In genomic region chr1:67551375-67551774, GRCh38 we compare ENCODE assay signal across 16 cellular contexts.
DNase-seq lines count a peak whose midpoint lies in the region; ATAC-seq and TF ChIP-seq lines count a peak whose summit lies in the region.
"Had no signal": no experiment of that assay in that cellular context is flagged by ENCODE, and none has a peak within 500 bp of the region (broad histone marks: within the 10 kb centered on the region; RNA-seq: fewer than 3 reads in every experiment).

No MANE protein-coding gene starts in this region.

- H3K27ac Mint-ChIP-seq in mesothelial cell of epicardium = no peak overlapping the region
- H3K27ac Mint-ChIP-seq: CD8-positive, alpha-beta memory T cell; H9 had no signal

- H3K4me3 ChIP-seq in esophagus (ENCODE audit: low read depth in 1 of 2, low read length in 2 of 2) = no peak overlapping the region
- H3K4me3 ChIP-seq: BLaER1 had no signal

- no peaks in the 10 kb centered on the region for H3K36me3 ChIP-seq in esophagus (ENCODE audit: control insufficient read depth in 2 of 2, insufficient read depth in 2 of 2, low read length in 1 of 2)
- H3K36me3 ChIP-seq: BLaER1 had no signal

- peaks cover 0 to 5% of the 10 kb centered on the region in 2 donors for H3K4me1 ChIP-seq in esophagus (ENCODE audit: control insufficient read depth in 2 of 2, insufficient read depth in 2 of 2, low read length in 1 of 2)

- H3K36me3 Mint-ChIP-seq in mesothelial cell of epicardium = no peaks in the 10 kb centered on the region
- H3K36me3 Mint-ChIP-seq: CD8-positive, alpha-beta memory T cell had no signal

- H3K4me3 Mint-ChIP-seq in mesothelial cell of epicardium = no peak overlapping the region
- H3K4me3 Mint-ChIP-seq: CD8-positive, alpha-beta memory T cell; H9 had no signal

- H3K27me3 Mint-ChIP-seq in mesothelial cell of epicardium (ENCODE audit: low read depth) = no peaks in the 10 kb centered on the region

- peaks cover 12% of the 10 kb centered on the region for H3K4me1 Mint-ChIP-seq in mesothelial cell of epicardium
- H3K4me1 Mint-ChIP-seq: CD8-positive, alpha-beta memory T cell had no signal

- intact Hi-C loops in left colon (cut with DNase I, micrococcal nuclease) = loop anchor here in 1 of 2 donors (10.0 kb wide), 1 partner anchor 203 kb away; no protein-coding TSS in a partner anchor

- ATAC-seq in left colon (peak; percentile 54), GM19023 (IDR thresholded peaks at IDR 0.05; ENCODE audit: unreplicated experiment) (no peak)

- H3K27ac ChIP-seq in esophagus (ENCODE audit: low read depth in 2 of 2, low read length in 1 of 2) = peak overlapping the region; percentile 56 to 74
- H3K27ac ChIP-seq: 22Rv1, BLaER1 had no signal

- TF ChIP-seq CTCF in mesothelial cell of epicardium (IDR thresholded peaks at IDR 0.05; ENCODE audit: unreplicated experiment) = no peak

- WGBS in esophagus, 2 donors = 84 to 91% methylated on average over 6 of the region's 6 CpGs

- peaks cover 4% of the 10 kb centered on the region for H3K9me3 Mint-ChIP-seq in mesothelial cell of epicardium
- H3K9me3 Mint-ChIP-seq: H9 had no signal

- H3K27me3 ChIP-seq in esophagus (ENCODE audit: control insufficient read depth in 1 of 2, insufficient read depth in 2 of 2, low read length in 2 of 2) = no peaks in the 10 kb centered on the region
- H3K27me3 ChIP-seq: BLaER1 had no signal

- DNase-seq in DMS53 (lab: John Stamatoyannopoulos, UW) = peak; percentile 55
- no peak for DNase-seq in DMS53 treated with DMSO at 0.1 percent for 48 hours (lab: John Stamatoyannopoulos, UW; ENCODE audit: unreplicated experiment)
- no peak for DNase-seq in left colon
- DNase-seq in mesothelial cell of epicardium (ENCODE audit: low spot score in 2 of 2, unreplicated experiment in 2 of 2) = no peak
- no peak for DNase-seq in middle frontal gyrus (ENCODE audit: extremely low spot score, low spot score)
- DNase-seq: AML-193; Caco-2; CD8-positive, alpha-beta memory T cell; DMS79; EL; GOT3; H9 had no signal

- no peaks in the 10 kb centered on the region for H3K9me3 ChIP-seq in esophagus (ENCODE audit: control insufficient read depth in 2 of 2, insufficient read depth in 1 of 2, low read depth in 1 of 2, low read length in 1 of 2)
- H3K9me3 ChIP-seq: BLaER1, Caco-2 had no signal
